1 cellular context compared by ENCODE assay signal in genomic region chr5:96741911-96742310, GRCh38.
A peak's percentile ranks its signal among the peaks of the same experiment; 100 is the strongest.
TF ChIP-seq lines count a peak whose summit lies in the region.

No MANE protein-coding gene starts in this region.

TF ChIP-seq in K562, 482 proteins besides CTCF, POLR2A, EP300 and RAD21 (continued from another document):
- TF ChIP-seq CHAMP1 (IDR thresholded peaks at IDR 0.05) (no peak; the same call in 1 of the 2 replicates), SOX6 (IDR thresholded peaks at IDR 0.05) (peak; percentile 79), SMARCA4 (IDR thresholded peaks at IDR 0.05) (peak; percentile 67), ZNF778 (CRISPR knock-in tag; IDR thresholded peaks at IDR 0.05) (no peak), CBX1 (IDR thresholded peaks at IDR 0.05; ENCODE audit: low read depth) (peak; percentile 71; the same call in 1 of the 2 replicates), RCOR1 (IDR thresholded peaks at IDR 0.05; ENCODE audit: borderline replicate concordance in 1 of 2, low read depth in 2 of 2, low read length in 2 of 2) (peak; percentile 42 to 89; a peak in 3 of 4 replicates), CEBPB (tag; IDR thresholded peaks at IDR 0.05) (no peak), LCOR (CRISPR knock-in tag; IDR thresholded peaks at IDR 0.05) (no peak), HNRNPH1 (optimal IDR thresholded peaks at IDR 0.05; ENCODE audit: low read depth, low read length) (no peak), FOXP1 (CRISPR knock-in tag; IDR thresholded peaks at IDR 0.05) (no peak), TEAD4 (IDR thresholded peaks at IDR 0.05; ENCODE audit: low read length) (peak; percentile 84), TEAD4 (CRISPR knock-in tag; IDR thresholded peaks at IDR 0.05; ENCODE audit: borderline replicate concordance) (no peak), ZBTB40 (IDR thresholded peaks at IDR 0.05) (no peak), ZBTB40 (CRISPR knock-in tag; IDR thresholded peaks at IDR 0.05) (no peak), ZNF316 (IDR thresholded peaks at IDR 0.05) (no peak), MITF (IDR thresholded peaks at IDR 0.05) (no peak), RNF2 (IDR thresholded peaks at IDR 0.05) (peak; percentile 74)
